ENCODE assay signal across 1 cellular context in the genomic region with DNA sequence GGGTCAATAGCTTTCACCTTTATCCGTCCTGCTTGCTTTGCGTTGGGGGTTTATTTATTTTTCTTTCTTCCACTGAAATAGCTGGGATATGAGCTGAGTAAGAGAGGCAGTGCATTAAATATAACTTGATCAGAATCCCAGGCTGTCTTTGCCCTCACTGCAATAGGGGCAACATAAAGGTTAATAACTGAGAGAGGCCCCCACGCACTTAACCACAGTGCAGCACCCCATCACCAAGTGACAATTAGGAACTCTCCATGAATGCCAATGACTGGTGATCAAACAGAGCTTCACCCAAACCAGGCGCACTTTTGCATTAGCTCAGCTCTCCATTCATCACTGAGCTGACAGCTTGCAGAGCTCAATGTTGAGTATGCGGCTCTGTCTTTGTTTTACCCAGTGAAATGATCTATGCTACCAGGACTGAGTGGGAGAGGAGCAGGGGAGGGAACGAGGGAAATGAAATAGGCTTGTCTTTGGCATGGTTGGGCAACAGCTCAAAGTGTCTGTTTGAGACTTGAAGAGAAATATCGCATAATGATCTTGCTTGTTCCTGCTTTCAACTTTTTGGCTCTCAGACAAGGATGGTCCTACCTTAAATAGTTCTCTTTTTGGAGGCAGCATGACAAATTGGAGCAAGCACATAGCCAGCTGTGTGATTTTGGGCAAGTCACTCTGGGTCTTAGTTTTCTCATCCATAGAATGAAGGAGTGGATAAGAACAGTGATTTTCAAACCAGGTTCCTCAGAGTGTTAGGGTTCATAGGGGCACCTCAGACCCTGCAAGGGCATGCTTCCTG.
TF ChIP-seq lines count a peak whose summit lies in the region.

No MANE protein-coding gene starts in this region.

TF ChIP-seq in HEK293, 187 proteins besides CTCF, POLR2A, EP300 and RAD21 (continued from another document and continues in another):
- TF ChIP-seq, protein P1, sequence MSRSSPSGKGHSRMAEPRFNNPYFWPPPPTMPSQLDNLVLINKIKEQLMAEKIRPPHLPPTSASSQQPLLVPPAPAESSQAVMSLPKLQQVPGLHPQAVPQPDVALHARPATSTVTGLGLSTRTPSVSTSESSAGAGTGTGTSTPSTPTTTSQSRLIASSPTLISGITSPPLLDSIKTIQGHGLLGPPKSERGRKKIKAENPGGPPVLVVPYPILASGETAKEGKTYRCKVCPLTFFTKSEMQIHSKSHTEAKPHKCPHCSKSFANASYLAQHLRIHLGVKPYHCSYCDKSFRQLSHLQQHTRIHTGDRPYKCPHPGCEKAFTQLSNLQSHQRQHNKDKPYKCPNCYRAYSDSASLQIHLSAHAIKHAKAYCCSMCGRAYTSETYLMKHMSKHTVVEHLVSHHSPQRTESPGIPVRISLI (tag by site-specific recombination; IDR thresholded peaks at IDR 0.05), result no peak
- TF ChIP-seq, protein P2, sequence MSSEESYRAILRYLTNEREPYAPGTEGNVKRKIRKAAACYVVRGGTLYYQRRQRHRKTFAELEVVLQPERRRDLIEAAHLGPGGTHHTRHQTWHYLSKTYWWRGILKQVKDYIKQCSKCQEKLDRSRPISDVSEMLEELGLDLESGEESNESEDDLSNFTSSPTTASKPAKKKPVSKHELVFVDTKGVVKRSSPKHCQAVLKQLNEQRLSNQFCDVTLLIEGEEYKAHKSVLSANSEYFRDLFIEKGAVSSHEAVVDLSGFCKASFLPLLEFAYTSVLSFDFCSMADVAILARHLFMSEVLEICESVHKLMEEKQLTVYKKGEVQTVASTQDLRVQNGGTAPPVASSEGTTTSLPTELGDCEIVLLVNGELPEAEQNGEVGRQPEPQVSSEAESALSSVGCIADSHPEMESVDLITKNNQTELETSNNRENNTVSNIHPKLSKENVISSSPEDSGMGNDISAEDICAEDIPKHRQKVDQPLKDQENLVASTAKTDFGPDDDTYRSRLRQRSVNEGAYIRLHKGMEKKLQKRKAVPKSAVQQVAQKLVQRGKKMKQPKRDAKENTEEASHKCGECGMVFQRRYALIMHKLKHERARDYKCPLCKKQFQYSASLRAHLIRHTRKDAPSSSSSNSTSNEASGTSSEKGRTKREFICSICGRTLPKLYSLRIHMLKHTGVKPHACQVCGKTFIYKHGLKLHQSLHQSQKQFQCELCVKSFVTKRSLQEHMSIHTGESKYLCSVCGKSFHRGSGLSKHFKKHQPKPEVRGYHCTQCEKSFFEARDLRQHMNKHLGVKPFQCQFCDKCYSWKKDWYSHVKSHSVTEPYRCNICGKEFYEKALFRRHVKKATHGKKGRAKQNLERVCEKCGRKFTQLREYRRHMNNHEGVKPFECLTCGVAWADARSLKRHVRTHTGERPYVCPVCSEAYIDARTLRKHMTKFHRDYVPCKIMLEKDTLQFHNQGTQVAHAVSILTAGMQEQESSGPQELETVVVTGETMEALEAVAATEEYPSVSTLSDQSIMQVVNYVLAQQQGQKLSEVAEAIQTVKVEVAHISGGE (tag by site-specific recombination; conservative IDR thresholded peaks at IDR 0.05; ENCODE audit: low read depth), result no peak
- TF ChIP-seq ZNF561 (tag by site-specific recombination; IDR thresholded peaks at IDR 0.05; ENCODE audit: borderline replicate concordance), result no peak
- TF ChIP-seq KLF7 (tag by site-specific recombination; IDR thresholded peaks at IDR 0.05; ENCODE audit: borderline replicate concordance), result no peak
- TF ChIP-seq ZNF701 (tag by site-specific recombination; IDR thresholded peaks at IDR 0.05), result no peak
- TF ChIP-seq KLF9 (tag by site-specific recombination; IDR thresholded peaks at IDR 0.05; ENCODE audit: low read depth), result no peak
- TF ChIP-seq ZNF366 (tag by site-specific recombination; conservative IDR thresholded peaks at IDR 0.05), result peak; percentile 64; the same call in 1 of the 2 replicates
- TF ChIP-seq, protein P3, sequence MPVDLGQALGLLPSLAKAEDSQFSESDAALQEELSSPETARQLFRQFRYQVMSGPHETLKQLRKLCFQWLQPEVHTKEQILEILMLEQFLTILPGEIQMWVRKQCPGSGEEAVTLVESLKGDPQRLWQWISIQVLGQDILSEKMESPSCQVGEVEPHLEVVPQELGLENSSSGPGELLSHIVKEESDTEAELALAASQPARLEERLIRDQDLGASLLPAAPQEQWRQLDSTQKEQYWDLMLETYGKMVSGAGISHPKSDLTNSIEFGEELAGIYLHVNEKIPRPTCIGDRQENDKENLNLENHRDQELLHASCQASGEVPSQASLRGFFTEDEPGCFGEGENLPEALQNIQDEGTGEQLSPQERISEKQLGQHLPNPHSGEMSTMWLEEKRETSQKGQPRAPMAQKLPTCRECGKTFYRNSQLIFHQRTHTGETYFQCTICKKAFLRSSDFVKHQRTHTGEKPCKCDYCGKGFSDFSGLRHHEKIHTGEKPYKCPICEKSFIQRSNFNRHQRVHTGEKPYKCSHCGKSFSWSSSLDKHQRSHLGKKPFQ (tag by site-specific recombination; IDR thresholded peaks at IDR 0.05), result peak; percentile 62
- TF ChIP-seq, protein P4, sequence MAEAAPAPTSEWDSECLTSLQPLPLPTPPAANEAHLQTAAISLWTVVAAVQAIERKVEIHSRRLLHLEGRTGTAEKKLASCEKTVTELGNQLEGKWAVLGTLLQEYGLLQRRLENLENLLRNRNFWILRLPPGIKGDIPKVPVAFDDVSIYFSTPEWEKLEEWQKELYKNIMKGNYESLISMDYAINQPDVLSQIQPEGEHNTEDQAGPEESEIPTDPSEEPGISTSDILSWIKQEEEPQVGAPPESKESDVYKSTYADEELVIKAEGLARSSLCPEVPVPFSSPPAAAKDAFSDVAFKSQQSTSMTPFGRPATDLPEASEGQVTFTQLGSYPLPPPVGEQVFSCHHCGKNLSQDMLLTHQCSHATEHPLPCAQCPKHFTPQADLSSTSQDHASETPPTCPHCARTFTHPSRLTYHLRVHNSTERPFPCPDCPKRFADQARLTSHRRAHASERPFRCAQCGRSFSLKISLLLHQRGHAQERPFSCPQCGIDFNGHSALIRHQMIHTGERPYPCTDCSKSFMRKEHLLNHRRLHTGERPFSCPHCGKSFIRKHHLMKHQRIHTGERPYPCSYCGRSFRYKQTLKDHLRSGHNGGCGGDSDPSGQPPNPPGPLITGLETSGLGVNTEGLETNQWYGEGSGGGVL (tag by site-specific recombination; IDR thresholded peaks at IDR 0.05), result peak; percentile 66
- no peak for TF ChIP-seq ZNF830 (tag by site-specific recombination; IDR thresholded peaks at IDR 0.05; ENCODE audit: low read depth)
- TF ChIP-seq, protein P5, sequence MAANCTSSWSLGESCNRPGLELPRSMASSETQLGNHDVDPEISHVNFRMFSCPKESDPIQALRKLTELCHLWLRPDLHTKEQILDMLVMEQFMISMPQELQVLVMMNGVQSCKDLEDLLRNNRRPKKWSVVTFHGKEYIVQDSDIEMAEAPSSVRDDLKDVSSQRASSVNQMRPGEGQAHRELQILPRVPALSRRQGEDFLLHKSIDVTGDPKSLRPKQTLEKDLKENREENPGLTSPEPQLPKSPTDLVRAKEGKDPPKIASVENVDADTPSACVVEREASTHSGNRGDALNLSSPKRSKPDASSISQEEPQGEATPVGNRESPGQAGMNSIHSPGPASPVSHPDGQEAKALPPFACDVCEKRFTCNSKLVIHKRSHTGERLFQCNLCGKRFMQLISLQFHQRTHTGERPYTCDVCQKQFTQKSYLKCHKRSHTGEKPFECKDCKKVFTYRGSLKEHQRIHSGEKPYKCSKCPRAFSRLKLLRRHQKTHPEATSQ (tag by site-specific recombination; IDR thresholded peaks at IDR 0.05), result no peak
- TF ChIP-seq, protein P6, sequence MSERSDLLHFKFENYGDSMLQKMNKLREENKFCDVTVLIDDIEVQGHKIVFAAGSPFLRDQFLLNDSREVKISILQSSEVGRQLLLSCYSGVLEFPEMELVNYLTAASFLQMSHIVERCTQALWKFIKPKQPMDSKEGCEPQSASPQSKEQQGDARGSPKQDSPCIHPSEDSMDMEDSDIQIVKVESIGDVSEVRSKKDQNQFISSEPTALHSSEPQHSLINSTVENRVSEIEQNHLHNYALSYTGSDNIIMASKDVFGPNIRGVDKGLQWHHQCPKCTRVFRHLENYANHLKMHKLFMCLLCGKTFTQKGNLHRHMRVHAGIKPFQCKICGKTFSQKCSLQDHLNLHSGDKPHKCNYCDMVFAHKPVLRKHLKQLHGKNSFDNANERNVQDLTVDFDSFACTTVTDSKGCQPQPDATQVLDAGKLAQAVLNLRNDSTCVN (tag by site-specific recombination; optimal IDR thresholded peaks at IDR 0.05), result no peak
- no peak for TF ChIP-seq ZNF394 (tag by site-specific recombination; IDR thresholded peaks at IDR 0.05; ENCODE audit: borderline replicate concordance)
- peak; percentile 99 for TF ChIP-seq SP7 (tag by site-specific recombination; IDR thresholded peaks at IDR 0.05)
- TF ChIP-seq ZNF404 (tag by site-specific recombination; IDR thresholded peaks at IDR 0.05), result no peak
- no peak for TF ChIP-seq SCRT1 (tag by site-specific recombination; IDR thresholded peaks at IDR 0.05; ENCODE audit: borderline replicate concordance)
- TF ChIP-seq ZNF202 (tag by site-specific recombination; IDR thresholded peaks at IDR 0.05; ENCODE audit: borderline replicate concordance), result no peak
- no peak for TF ChIP-seq MYNN (tag by site-specific recombination; IDR thresholded peaks at IDR 0.05; ENCODE audit: borderline replicate concordance)
- TF ChIP-seq ZNF132 (tag by site-specific recombination; IDR thresholded peaks at IDR 0.05; ENCODE audit: borderline replicate concordance), result no peak
- TF ChIP-seq, protein P7, sequence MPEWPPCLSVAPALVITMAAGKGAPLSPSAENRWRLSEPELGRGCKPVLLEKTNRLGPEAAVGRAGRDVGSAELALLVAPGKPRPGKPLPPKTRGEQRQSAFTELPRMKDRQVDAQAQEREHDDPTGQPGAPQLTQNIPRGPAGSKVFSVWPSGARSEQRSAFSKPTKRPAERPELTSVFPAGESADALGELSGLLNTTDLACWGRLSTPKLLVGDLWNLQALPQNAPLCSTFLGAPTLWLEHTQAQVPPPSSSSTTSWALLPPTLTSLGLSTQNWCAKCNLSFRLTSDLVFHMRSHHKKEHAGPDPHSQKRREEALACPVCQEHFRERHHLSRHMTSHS (tag by site-specific recombination; IDR thresholded peaks at IDR 0.05), result 0 out of 2 replicates have a peak, but pooled peaks have one; percentile 47
- no peak for TF ChIP-seq YY2 (tag by site-specific recombination; IDR thresholded peaks at IDR 0.05)
- TF ChIP-seq GLIS2 (tag by site-specific recombination; IDR thresholded peaks at IDR 0.05), result no peak
- TF ChIP-seq ZNF623 (tag by site-specific recombination; IDR thresholded peaks at IDR 0.05), result no peak
- TF ChIP-seq ZNF140 (tag by site-specific recombination; IDR thresholded peaks at IDR 0.05), result no peak
- no peak for TF ChIP-seq GLIS1 (tag by site-specific recombination; IDR thresholded peaks at IDR 0.05)
- TF ChIP-seq ZNF292 (tag by site-specific recombination; IDR thresholded peaks at IDR 0.05; ENCODE audit: borderline replicate concordance, low read depth), result no peak
- no peak for TF ChIP-seq ZNF239 (tag by site-specific recombination; IDR thresholded peaks at IDR 0.05)
- TF ChIP-seq ZNF610 (tag by site-specific recombination; IDR thresholded peaks at IDR 0.05; ENCODE audit: borderline replicate concordance), result no peak
- TF ChIP-seq ZNF335 (tag by site-specific recombination; conservative IDR thresholded peaks at IDR 0.05), result no peak; the same call in 1 of the 2 replicates
- TF ChIP-seq ZBTB17 (tag by site-specific recombination; IDR thresholded peaks at IDR 0.05), result peak; percentile 89
- no peak for TF ChIP-seq ZNF521 (tag by site-specific recombination; IDR thresholded peaks at IDR 0.05)
- TF ChIP-seq, protein P8, sequence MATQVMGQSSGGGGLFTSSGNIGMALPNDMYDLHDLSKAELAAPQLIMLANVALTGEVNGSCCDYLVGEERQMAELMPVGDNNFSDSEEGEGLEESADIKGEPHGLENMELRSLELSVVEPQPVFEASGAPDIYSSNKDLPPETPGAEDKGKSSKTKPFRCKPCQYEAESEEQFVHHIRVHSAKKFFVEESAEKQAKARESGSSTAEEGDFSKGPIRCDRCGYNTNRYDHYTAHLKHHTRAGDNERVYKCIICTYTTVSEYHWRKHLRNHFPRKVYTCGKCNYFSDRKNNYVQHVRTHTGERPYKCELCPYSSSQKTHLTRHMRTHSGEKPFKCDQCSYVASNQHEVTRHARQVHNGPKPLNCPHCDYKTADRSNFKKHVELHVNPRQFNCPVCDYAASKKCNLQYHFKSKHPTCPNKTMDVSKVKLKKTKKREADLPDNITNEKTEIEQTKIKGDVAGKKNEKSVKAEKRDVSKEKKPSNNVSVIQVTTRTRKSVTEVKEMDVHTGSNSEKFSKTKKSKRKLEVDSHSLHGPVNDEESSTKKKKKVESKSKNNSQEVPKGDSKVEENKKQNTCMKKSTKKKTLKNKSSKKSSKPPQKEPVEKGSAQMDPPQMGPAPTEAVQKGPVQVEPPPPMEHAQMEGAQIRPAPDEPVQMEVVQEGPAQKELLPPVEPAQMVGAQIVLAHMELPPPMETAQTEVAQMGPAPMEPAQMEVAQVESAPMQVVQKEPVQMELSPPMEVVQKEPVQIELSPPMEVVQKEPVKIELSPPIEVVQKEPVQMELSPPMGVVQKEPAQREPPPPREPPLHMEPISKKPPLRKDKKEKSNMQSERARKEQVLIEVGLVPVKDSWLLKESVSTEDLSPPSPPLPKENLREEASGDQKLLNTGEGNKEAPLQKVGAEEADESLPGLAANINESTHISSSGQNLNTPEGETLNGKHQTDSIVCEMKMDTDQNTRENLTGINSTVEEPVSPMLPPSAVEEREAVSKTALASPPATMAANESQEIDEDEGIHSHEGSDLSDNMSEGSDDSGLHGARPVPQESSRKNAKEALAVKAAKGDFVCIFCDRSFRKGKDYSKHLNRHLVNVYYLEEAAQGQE (tag by site-specific recombination; IDR thresholded peaks at IDR 0.05), result no peak
- TF ChIP-seq, protein P9, sequence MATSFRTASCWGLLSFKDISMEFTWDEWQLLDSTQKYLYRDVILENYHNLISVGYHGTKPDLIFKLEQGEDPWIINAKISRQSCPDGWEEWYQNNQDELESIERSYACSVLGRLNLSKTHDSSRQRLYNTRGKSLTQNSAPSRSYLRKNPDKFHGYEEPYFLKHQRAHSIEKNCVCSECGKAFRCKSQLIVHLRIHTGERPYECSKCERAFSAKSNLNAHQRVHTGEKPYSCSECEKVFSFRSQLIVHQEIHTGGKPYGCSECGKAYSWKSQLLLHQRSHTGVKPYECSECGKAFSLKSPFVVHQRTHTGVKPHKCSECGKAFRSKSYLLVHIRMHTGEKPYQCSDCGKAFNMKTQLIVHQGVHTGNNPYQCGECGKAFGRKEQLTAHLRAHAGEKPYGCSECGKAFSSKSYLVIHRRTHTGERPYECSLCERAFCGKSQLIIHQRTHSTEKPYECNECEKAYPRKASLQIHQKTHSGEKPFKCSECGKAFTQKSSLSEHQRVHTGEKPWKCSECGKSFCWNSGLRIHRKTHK (tag by site-specific recombination; IDR thresholded peaks at IDR 0.05), result no peak
- no peak for TF ChIP-seq ZNF555 (tag by site-specific recombination; conservative IDR thresholded peaks at IDR 0.05)
- 0 out of 2 replicates have a peak, but pooled peaks have one; percentile 24 for TF ChIP-seq ZSCAN30 (tag by site-specific recombination; IDR thresholded peaks at IDR 0.05)
- TF ChIP-seq ZNF785 (tag by site-specific recombination; IDR thresholded peaks at IDR 0.05), result no peak
- TF ChIP-seq YY1 (tag by site-specific recombination; IDR thresholded peaks at IDR 0.05), result no peak
- no peak for TF ChIP-seq HOXA7 (CRISPR knock-in tag; IDR thresholded peaks at IDR 0.05; ENCODE audit: borderline replicate concordance)
